8 cellular contexts compared by ENCODE assay signal in genomic region chr19:1813197-1813836, GRCh38. TPM values are rescaled to one million over a fixed set of nuclear protein-coding genes. Genes with fewer than 3 reads are reported as not detected.
DNase-seq lines count a peak whose midpoint lies in the region; ATAC-seq and TF ChIP-seq lines count a peak whose summit lies in the region.

No MANE protein-coding gene starts in this region.

- peak overlapping the region; percentile 77 for H3K4me3 ChIP-seq in CD8-positive, alpha-beta T cell (ENCODE audit: low read depth, low read length)
- H3K4me3 ChIP-seq in OCI-LY1 (ENCODE audit: low read depth, low read length, poor library complexity, severe bottlenecking) (peak overlapping the region; percentile 58), ectodermal cell (ENCODE audit: insufficient read depth, low read depth, low read length) (peak overlapping the region; percentile 54), neuron (ENCODE audit: low read length) (peak overlapping the region; percentile 55)

- no peaks in the 10 kb centered on the region for H3K79me2 ChIP-seq in OCI-LY1 (ENCODE audit: insufficient read depth, low read length)

- H3K4me1 Mint-ChIP-seq in CD8-positive, alpha-beta T cell (ENCODE audit: low read depth) = peaks cover 13% of the 10 kb centered on the region

- H3K9me2 ChIP-seq in OCI-LY1 (ENCODE audit: low read depth, low read length) = no peaks in the 10 kb centered on the region

- WGBS in ectodermal cell, 2 experiments = 49 to 54% methylated on average over 13 of the region's 13 CpGs

- H3K27me3 ChIP-seq in CD8-positive, alpha-beta T cell (ENCODE audit: insufficient read depth, low read length) = no peaks in the 10 kb centered on the region
- H3K27me3 ChIP-seq in OCI-LY1 (ENCODE audit: insufficient read depth, low read length) = 0 out of 2 replicates have a peak, but pooled peaks cover 3% of the 10 kb centered on the region
- peaks cover 9% of the 10 kb centered on the region for H3K27me3 ChIP-seq in ectodermal cell (ENCODE audit: control insufficient read depth, insufficient read depth, low read length, poor library complexity, severe bottlenecking)
- no peaks in the 10 kb centered on the region for H3K27me3 ChIP-seq in neuron (ENCODE audit: insufficient read depth, low read length)

- no peak overlapping the region for H3K27ac ChIP-seq in CD8-positive, alpha-beta T cell (ENCODE audit: low read depth, low read length)
- H3K27ac ChIP-seq in OCI-LY1 (ENCODE audit: low read depth, low read length, poor library complexity, severe bottlenecking) = peak overlapping the region; percentile 65
- no peak overlapping the region for H3K27ac ChIP-seq in ectodermal cell (ENCODE audit: insufficient read depth, low read depth, low read length, poor library complexity, severe bottlenecking)

- H3K4me3 Mint-ChIP-seq in CD8-positive, alpha-beta T cell = peak overlapping the region; percentile 91

- no peak for DNase-seq in CD8-positive, alpha-beta T cell
- DNase-seq in central memory CD4-positive, alpha-beta T cell = no peak
- no peak for DNase-seq in anterior cingulate cortex (lab: John Stamatoyannopoulos, UW)
- no peak for DNase-seq in activated CD4-positive, alpha-beta T cell treated with anti-CD3 and anti-CD28 coated beads, Interleukin-2, amount 50 U/mL, for 48 hours

- H3K9ac ChIP-seq in OCI-LY1 (ENCODE audit: low read length) = peak overlapping the region; percentile 51; the same call in 1 of the 2 replicates

- no peak overlapping the region for H2AFZ ChIP-seq in OCI-LY1 (ENCODE audit: low read length)
- peak overlapping the region; percentile 7 for H2AFZ ChIP-seq in neuron (ENCODE audit: low read depth, low read length)

- H3K9me3 ChIP-seq in CD8-positive, alpha-beta T cell (ENCODE audit: low read length) = no peaks in the 10 kb centered on the region
- H3K9me3 ChIP-seq in OCI-LY1 (ENCODE audit: low read length) = no peaks in the 10 kb centered on the region
- no peaks in the 10 kb centered on the region for H3K9me3 ChIP-seq in ectodermal cell (ENCODE audit: control insufficient read depth, low read length)
- H3K9me3 ChIP-seq in neuron (ENCODE audit: low read length) = no peaks in the 10 kb centered on the region

- peak overlapping the region; percentile 79 for H3K4me2 ChIP-seq in OCI-LY1 (ENCODE audit: low read length)

- peak overlapping the region; percentile 87 for H3K27ac Mint-ChIP-seq in CD8-positive, alpha-beta T cell

- H4K20me1 ChIP-seq in OCI-LY1 (ENCODE audit: insufficient read depth, low read length) = no peaks in the 10 kb centered on the region

- intact Hi-C loops in CD8-positive, alpha-beta T cell (cut with DNase I, micrococcal nuclease) = loop anchor here in 1 of 2 experiments (1.0 kb wide), 1 partner anchor 24 kb away; no protein-coding TSS in a partner anchor

- H3K36me3 ChIP-seq in CD8-positive, alpha-beta T cell (ENCODE audit: insufficient read depth, low read length) = peaks cover 7% of the 10 kb centered on the region
- peaks cover 34% of the 10 kb centered on the region for H3K36me3 ChIP-seq in OCI-LY1 (ENCODE audit: insufficient read depth, low read length)
- H3K36me3 ChIP-seq in ectodermal cell (ENCODE audit: control insufficient read depth, insufficient read depth, low read length) = peaks cover 10% of the 10 kb centered on the region
- H3K36me3 ChIP-seq in neuron (ENCODE audit: insufficient read depth, low read length) = peaks cover 24% of the 10 kb centered on the region

- H3K36me3 Mint-ChIP-seq in CD8-positive, alpha-beta T cell = peaks cover 32% of the 10 kb centered on the region

- TF ChIP-seq CTCF in CD8-positive, alpha-beta T cell (IDR thresholded peaks at IDR 0.05) = peak; percentile 4
- no peak for TF ChIP-seq CTCF in OCI-LY1 (IDR thresholded peaks at IDR 0.05; ENCODE audit: low read length)

- H3K9me3 Mint-ChIP-seq in CD8-positive, alpha-beta T cell = no peaks in the 10 kb centered on the region

- no peaks in the 10 kb centered on the region for H3F3A ChIP-seq in OCI-LY1 (ENCODE audit: insufficient read depth, low read length)

- POLR2A ChIA-PET in CD8-positive, alpha-beta T cell (lab: Charles Lee) = no interaction called here

- peaks cover 12% of the 10 kb centered on the region for H3K4me1 ChIP-seq in CD8-positive, alpha-beta T cell (ENCODE audit: insufficient read depth, low read length)
- H3K4me1 ChIP-seq in OCI-LY1 (ENCODE audit: insufficient read depth, low read length, severe bottlenecking) = peaks cover 14% of the 10 kb centered on the region
- no peaks in the 10 kb centered on the region for H3K4me1 ChIP-seq in ectodermal cell (ENCODE audit: control insufficient read depth, insufficient read depth, low read length)
- peaks cover 11% of the 10 kb centered on the region for H3K4me1 ChIP-seq in neuron (ENCODE audit: insufficient read depth, low read length)

- CTCF ChIA-PET in CD8-positive, alpha-beta T cell (lab: Charles Lee) = interaction anchor here (0.8 to 2.7 kb wide), 5 partner anchors 13 to 25 kb away, joined by 3 to 16 read pairs (median 6); no protein-coding TSS in a partner anchor

- H3K27me3 Mint-ChIP-seq in CD8-positive, alpha-beta T cell (ENCODE audit: low read depth) = no peaks in the 10 kb centered on the region

- no peak for ATAC-seq in CD8-positive, alpha-beta T cell
- no peak for ATAC-seq in GM19328 (IDR thresholded peaks at IDR 0.05; ENCODE audit: unreplicated experiment)

RNA-seq across cellular contexts. Expression of gene ATP8B3, which starts 1.2 kb away (rescaled TPM):
- total RNA-seq in CD8-positive, alpha-beta T cell = 1 to 10 TPM; 1.9 to 2.9 TPM
- polyA plus RNA-seq in ectodermal cell (2013, experiment 1 of 4) = 0.94 TPM
- polyA plus RNA-seq in ectodermal cell (2013, experiment 2 of 4) = 0.82 TPM
- 1.4 TPM for polyA plus RNA-seq in ectodermal cell (2013, experiment 3 of 4)
- 1.2 TPM for polyA plus RNA-seq in ectodermal cell (2013, experiment 4 of 4)

RNA-seq across cellular contexts. Expression of gene REXO1, which starts 35.0 kb away (rescaled TPM):
- 100 to 1,000 TPM; 143 to 152 TPM for total RNA-seq in CD8-positive, alpha-beta T cell
- polyA plus RNA-seq in ectodermal cell (2013, experiment 1 of 4) = 34.6 TPM
- 34.7 TPM for polyA plus RNA-seq in ectodermal cell (2013, experiment 2 of 4)
- 21.9 TPM for polyA plus RNA-seq in ectodermal cell (2013, experiment 3 of 4)
- polyA plus RNA-seq in ectodermal cell (2013, experiment 4 of 4) = 24.1 TPM

RNA-seq across cellular contexts. Expression of gene KLF16, which starts 50.1 kb away (rescaled TPM):
- total RNA-seq in CD8-positive, alpha-beta T cell = 10 to 100 TPM; 85.7 to 88.7 TPM
- 12.7 TPM for polyA plus RNA-seq in ectodermal cell (2013, experiment 1 of 4)
- 14.9 TPM for polyA plus RNA-seq in ectodermal cell (2013, experiment 2 of 4)
- 17.7 TPM for polyA plus RNA-seq in ectodermal cell (2013, experiment 3 of 4)
- 15.5 TPM for polyA plus RNA-seq in ectodermal cell (2013, experiment 4 of 4)
